8 cellular contexts compared by ENCODE assay signal in the genomic region with DNA sequence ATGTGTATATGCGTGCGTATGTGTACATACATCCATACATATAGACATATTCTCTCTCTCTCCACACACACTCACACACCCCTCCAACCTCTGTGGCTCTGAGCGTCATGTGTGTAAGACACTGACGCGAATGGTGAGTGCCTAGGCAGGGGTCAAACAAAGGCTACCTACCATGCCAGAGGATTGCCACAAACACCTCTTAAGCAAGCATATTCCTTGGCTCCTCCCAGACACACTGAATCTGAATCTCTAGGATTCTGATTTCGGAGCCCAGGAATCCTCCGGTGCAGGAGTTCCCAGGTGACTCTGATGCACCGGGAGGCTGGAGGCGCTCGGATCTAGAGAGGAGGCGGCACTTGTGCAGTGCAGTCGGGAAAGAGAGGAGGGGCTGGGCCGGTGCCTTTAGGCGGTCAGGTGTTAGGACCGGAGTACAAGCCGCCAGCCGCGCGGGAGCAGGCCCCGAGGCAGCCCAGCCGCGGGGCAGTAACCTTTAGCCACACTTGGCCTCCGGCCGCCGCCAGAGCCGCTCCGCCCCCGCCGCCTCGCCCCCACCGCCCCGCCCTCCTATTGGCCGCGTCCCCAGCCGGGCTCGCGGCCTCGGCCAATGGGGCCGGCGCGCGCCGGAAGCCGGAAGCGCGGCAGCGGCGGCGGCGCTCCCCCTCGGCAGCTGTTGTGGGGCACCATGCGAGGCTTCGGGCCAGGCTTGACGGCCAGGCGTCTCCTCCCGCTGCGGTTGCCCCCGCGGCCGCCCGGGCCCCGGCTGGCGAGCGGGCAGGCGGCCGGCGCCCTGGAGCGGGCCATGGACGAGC. TPM values are rescaled to one million over a fixed set of nuclear protein-coding genes. Genes with fewer than 3 reads are reported as not detected.
A peak's percentile ranks its signal among the peaks of the same experiment; 100 is the strongest.
DNase-seq lines count a peak whose midpoint lies in the region; ATAC-seq, FAIRE-seq and TF ChIP-seq lines count a peak whose summit lies in the region.

A gene (plus strand): TSS at position 653 of the 809 bp plus-strand sequence. CDS start 30 bp downstream, at position 683.

- TF ChIP-seq CTCF in pancreas (IDR thresholded peaks at IDR 0.05): no peak

- WGBS in pancreas, 2 donors: 4 to 7% methylated on average over 32 to 69 of the region's 69 CpGs
- WGBS in thymus: 6% methylated on average over 69 of the region's 69 CpGs

- peaks cover 4% of the 10 kb centered on the region for H3K27me3 Mint-ChIP-seq in activated naive CD8-positive, alpha-beta T cell treated with anti-CD3 and anti-CD28 coated beads for 36 hours

- intact Hi-C loops in Right ventricle myocardium inferior (cut with DNase I): loop anchor here (1.0 to 2.0 kb wide), 2 partner anchors 14 to 56 kb away; no protein-coding TSS in a partner anchor
- intact Hi-C loops in pancreas (cut with DNase I): no loop called here

- peak within 1 kb of the TSS; percentile 92 to 100 (median 98) for H3K27ac ChIP-seq in pancreas
- peak within 1 kb of the TSS; percentile 69 for H3K27ac ChIP-seq in thymus (ENCODE audit: low read depth)

- peaks cover 1% of the 10 kb centered on the region for H3K36me3 Mint-ChIP-seq in activated naive CD8-positive, alpha-beta T cell treated with anti-CD3 and anti-CD28 coated beads for 36 hours

- H3K9me3 Mint-ChIP-seq in activated naive CD8-positive, alpha-beta T cell treated with anti-CD3 and anti-CD28 coated beads for 36 hours: no peaks in the 10 kb centered on the region

- H3K27me3 ChIP-seq in pancreas (no peaks in the 10 kb centered on the region), thymus (ENCODE audit: control insufficient read depth, insufficient read depth) (no peaks in the 10 kb centered on the region)

- DNase-seq in ELR (ENCODE audit: low read depth) (peak; percentile 80), KBM-7 (peak; percentile 64), SKM-1 (lab: John Stamatoyannopoulos, UW; ENCODE audit: unreplicated experiment) (peak; percentile 57), Right ventricle myocardium inferior (ENCODE audit: missing footprints) (peak; percentile 92), pancreas (peak; percentile 92 to 98 (median 96))
- DNase-seq in activated naive CD8-positive, alpha-beta T cell treated with anti-CD3 and anti-CD28 coated beads for 36 hours: peak; percentile 82

- peak within 1 kb of the TSS; percentile 93 for H3K4me3 Mint-ChIP-seq in activated naive CD8-positive, alpha-beta T cell treated with anti-CD3 and anti-CD28 coated beads for 36 hours

- H3K36me3 ChIP-seq in pancreas (no peaks in the 10 kb centered on the region), thymus (ENCODE audit: control insufficient read depth, insufficient read depth) (peaks cover 2% of the 10 kb centered on the region)

- ATAC-seq in GM21717 (IDR thresholded peaks at IDR 0.05; ENCODE audit: unreplicated experiment) (peak; percentile 94), Right ventricle myocardium inferior (peak; percentile 90), pancreas (peak; percentile 90 to 94 (median 92))

- FAIRE-seq in pancreas (lab: Jason Lieb, UNC): no peak

- no peaks in the 10 kb centered on the region for H3K9me3 ChIP-seq in pancreas
- H3K9me3 ChIP-seq in thymus (ENCODE audit: control insufficient read depth): no peaks in the 10 kb centered on the region

- H3K4me3 ChIP-seq in pancreas (peak within 1 kb of the TSS; percentile 65 to 99 (median 82)), thymus (ENCODE audit: low read length) (peak within 1 kb of the TSS; percentile 83)

- H3K4me1 ChIP-seq in pancreas (peaks cover 0 to 23% (median 19%) of the 10 kb centered on the region in 3 donors), thymus (ENCODE audit: control insufficient read depth, insufficient read depth, low read length) (no peaks in the 10 kb centered on the region)

- H3K27ac Mint-ChIP-seq in activated naive CD8-positive, alpha-beta T cell treated with anti-CD3 and anti-CD28 coated beads for 36 hours: peak within 1 kb of the TSS; percentile 70

- in situ Hi-C loops in KBM-7 (cut with MboI; ENCODE audit: low pct_unique_long_range_greater_than_20kb, low sequenced_read_pairs): no loop called here

- peaks cover 27% of the 10 kb centered on the region for H3K4me1 Mint-ChIP-seq in activated naive CD8-positive, alpha-beta T cell treated with anti-CD3 and anti-CD28 coated beads for 36 hours

RNA-seq across cellular contexts. Expression of the gene that starts here (rescaled TPM):
- total RNA-seq in activated naive CD8-positive, alpha-beta T cell treated with anti-CD3 and anti-CD28 coated beads for 36 hours: 1 to 10 TPM; 2.4 TPM
- 48.2 TPM for total RNA-seq in Right ventricle myocardium inferior
- total RNA-seq in pancreas: 10 to 100 TPM in 2 of 6 donors, 1 to 10 TPM in 4; 4.3 to 11.2 (median 9.1) TPM
- polyA plus RNA-seq in pancreas: 1 to 10 TPM; 5.4 to 8.7 TPM
- polyA plus RNA-seq in thymus: 3.5 TPM

Comparison
In these comparisons a context has a peak if more than half of its experiments do, and no peak if none do; other contexts are left out.
1. Peak in every context shown above with its lines: DNase-seq, ATAC-seq, H3K4me3 ChIP-seq and H3K27ac ChIP-seq.